In the genomic region with DNA sequence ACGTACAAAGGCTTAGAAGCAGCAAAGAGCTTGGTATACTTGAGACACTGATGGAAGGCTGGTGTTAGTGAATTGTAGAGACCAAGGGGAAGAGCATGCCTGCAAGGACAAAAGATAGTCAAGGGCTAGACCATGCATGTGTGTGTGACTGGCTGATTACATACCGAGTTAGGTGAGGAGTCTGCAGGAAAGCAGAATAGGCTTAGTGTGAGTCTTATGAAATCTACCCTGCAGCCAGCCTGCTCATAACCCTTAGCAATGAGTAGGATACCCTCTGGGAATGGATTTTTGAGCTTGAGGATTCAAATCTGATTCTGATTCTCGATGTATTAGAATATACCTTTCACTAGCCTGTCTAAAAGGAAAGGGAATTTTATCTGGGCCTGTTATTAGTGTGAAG, we compare ENCODE assay signal across 1 cellular context.
TF ChIP-seq lines count a peak whose summit lies in the region.

No MANE protein-coding gene starts in this region.

TF ChIP-seq in H1, 55 proteins besides CTCF, POLR2A, EP300 and RAD21:
- no peak for TF ChIP-seq TBP (IDR thresholded peaks at IDR 0.05; ENCODE audit: low read depth, low read length)
- TF ChIP-seq SP4 (IDR thresholded peaks at IDR 0.05; ENCODE audit: low read length), result no peak
- TF ChIP-seq, protein P1, sequence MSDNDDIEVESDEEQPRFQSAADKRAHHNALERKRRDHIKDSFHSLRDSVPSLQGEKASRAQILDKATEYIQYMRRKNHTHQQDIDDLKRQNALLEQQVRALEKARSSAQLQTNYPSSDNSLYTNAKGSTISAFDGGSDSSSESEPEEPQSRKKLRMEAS (IDR thresholded peaks at IDR 0.05), result no peak
- TF ChIP-seq RNF2 (IDR thresholded peaks at IDR 0.05; ENCODE audit: borderline replicate concordance, low read depth, low read length, missing control alignments, poor library complexity, severe bottlenecking), result no peak
- TF ChIP-seq SIRT6 (IDR thresholded peaks at IDR 0.05; ENCODE audit: low read length), result no peak
- no peak for TF ChIP-seq CHD2 (IDR thresholded peaks at IDR 0.05; ENCODE audit: low read length)
- no peak for TF ChIP-seq CBX8 (IDR thresholded peaks at IDR 0.05; ENCODE audit: borderline replicate concordance, low read depth, low read length)
- TF ChIP-seq, protein P2, sequence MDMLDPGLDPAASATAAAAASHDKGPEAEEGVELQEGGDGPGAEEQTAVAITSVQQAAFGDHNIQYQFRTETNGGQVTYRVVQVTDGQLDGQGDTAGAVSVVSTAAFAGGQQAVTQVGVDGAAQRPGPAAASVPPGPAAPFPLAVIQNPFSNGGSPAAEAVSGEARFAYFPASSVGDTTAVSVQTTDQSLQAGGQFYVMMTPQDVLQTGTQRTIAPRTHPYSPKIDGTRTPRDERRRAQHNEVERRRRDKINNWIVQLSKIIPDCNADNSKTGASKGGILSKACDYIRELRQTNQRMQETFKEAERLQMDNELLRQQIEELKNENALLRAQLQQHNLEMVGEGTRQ (IDR thresholded peaks at IDR 0.05; ENCODE audit: low read length), result no peak
- no peak for TF ChIP-seq TCF12 (IDR thresholded peaks at IDR 0.05; ENCODE audit: low read depth, low read length)
